ENCODE assay signal across 22 cellular contexts in genomic region chr16:28038401-28038800, GRCh38. TPM values are rescaled to one million over a fixed set of nuclear protein-coding genes. Genes with fewer than 3 reads are reported as not detected.
"Had no signal": no experiment of that assay in that cellular context is flagged by ENCODE, and none has a peak within 500 bp of the region (broad histone marks: within the 10 kb centered on the region; RNA-seq: fewer than 3 reads in every experiment).

No MANE protein-coding gene starts in this region.

- H3K4me1 ChIP-seq: breast epithelium, colonic mucosa had no signal

- H3K27me3 ChIP-seq: breast epithelium, colonic mucosa had no signal

- H3K27ac ChIP-seq: breast epithelium, colonic mucosa had no signal

- ATAC-seq: activated CD8-positive, alpha-beta T cell treated with anti-CD3 and anti-CD28 coated beads, Interleukin-2, amount 10 ng/mL, durations not matched to agents 7 days and 5 days; T-helper 17 cell; WTC11 had no signal

- H3K36me3 ChIP-seq: breast epithelium, colonic mucosa had no signal

- H3K4me3 ChIP-seq: breast epithelium, colonic mucosa had no signal

- H3K9me3 ChIP-seq: breast epithelium, colonic mucosa had no signal

- DNase-seq: activated CD4-positive, alpha-beta T cell treated with anti-CD3 and anti-CD28 coated beads for 48 hours; activated CD4-positive, alpha-beta T cell treated with anti-CD3 and anti-CD28 coated beads, Interleukin-2, amount 50 U/mL, for 4 hours; activated CD4-positive, CD25-positive, alpha-beta regulatory T cell treated with anti-CD3 and anti-CD28 coated beads, Interleukin-2, amount 50 U/mL, for 72 hours; activated CD8-positive, alpha-beta memory T cell treated with anti-CD3 and anti-CD28 coated beads, Interleukin-2, amount 50 U/mL, for 48 hours; activated CD8-positive, alpha-beta T cell treated with anti-CD3 and anti-CD28 coated beads, Interleukin-2, amount 10 ng/mL, durations not matched to agents 7 days and 5 days; activated naive CD4-positive, alpha-beta T cell; activated T-cell treated with anti-CD3 and anti-CD28 coated beads, Interleukin-2, amount 50 U/mL, for 1 hour; aorta; caudate nucleus; colonic mucosa; NCI-H1105 treated with DMSO at 0.1 percent for 48 hours; NCI-H1930; NCI-H2107; NCI-H526; SIG-M5; T-helper 17 cell; T-helper 9 cell had no signal

RNA-seq across cellular contexts. Expression of gene GSG1L, which starts 25.1 kb away (rescaled TPM):
- total RNA-seq: breast epithelium, NCI-H460, OCI-LY7, RPMI7951, T-helper 17 cell had no signal
